ENCODE assay signal across 1 cellular context in the genomic region with DNA sequence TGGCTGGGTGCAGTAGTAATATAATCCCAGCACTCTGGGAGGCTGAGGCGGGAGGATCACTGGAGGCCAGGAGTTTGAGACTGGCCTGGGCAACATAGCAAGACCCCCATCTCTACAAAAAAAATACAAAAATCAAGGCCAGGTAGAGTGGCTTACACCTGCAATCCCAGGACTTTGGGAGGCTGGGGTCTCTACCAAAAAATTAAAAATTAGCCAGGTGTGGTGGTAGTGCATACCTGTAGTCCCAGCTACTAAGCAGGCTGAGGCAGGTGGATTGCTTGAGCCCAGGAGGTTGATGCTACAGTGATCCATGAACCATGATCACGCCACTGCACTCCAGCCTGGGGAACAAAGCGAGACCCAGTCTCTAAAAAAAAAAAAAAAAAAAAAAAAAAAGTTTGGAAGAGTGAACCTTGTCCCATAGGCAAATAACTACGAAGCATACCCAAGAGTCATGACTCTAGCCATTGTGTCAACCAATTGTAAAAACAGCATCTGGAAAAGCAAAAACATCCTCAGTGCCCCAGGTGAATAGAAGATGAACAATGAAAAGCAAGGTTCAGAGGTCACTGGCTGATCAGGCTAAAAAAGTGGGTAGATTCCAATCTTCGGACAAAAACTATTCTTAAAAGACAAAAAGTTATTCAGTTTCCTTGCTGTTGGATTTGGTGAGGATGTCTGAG.
TF ChIP-seq lines count a peak whose summit lies in the region.

No MANE protein-coding gene starts in this region.

TF ChIP-seq in HepG2, 621 proteins besides CTCF, POLR2A, EP300 and RAD21 (continued from another document and continues in another):
- TF ChIP-seq, protein P1, sequence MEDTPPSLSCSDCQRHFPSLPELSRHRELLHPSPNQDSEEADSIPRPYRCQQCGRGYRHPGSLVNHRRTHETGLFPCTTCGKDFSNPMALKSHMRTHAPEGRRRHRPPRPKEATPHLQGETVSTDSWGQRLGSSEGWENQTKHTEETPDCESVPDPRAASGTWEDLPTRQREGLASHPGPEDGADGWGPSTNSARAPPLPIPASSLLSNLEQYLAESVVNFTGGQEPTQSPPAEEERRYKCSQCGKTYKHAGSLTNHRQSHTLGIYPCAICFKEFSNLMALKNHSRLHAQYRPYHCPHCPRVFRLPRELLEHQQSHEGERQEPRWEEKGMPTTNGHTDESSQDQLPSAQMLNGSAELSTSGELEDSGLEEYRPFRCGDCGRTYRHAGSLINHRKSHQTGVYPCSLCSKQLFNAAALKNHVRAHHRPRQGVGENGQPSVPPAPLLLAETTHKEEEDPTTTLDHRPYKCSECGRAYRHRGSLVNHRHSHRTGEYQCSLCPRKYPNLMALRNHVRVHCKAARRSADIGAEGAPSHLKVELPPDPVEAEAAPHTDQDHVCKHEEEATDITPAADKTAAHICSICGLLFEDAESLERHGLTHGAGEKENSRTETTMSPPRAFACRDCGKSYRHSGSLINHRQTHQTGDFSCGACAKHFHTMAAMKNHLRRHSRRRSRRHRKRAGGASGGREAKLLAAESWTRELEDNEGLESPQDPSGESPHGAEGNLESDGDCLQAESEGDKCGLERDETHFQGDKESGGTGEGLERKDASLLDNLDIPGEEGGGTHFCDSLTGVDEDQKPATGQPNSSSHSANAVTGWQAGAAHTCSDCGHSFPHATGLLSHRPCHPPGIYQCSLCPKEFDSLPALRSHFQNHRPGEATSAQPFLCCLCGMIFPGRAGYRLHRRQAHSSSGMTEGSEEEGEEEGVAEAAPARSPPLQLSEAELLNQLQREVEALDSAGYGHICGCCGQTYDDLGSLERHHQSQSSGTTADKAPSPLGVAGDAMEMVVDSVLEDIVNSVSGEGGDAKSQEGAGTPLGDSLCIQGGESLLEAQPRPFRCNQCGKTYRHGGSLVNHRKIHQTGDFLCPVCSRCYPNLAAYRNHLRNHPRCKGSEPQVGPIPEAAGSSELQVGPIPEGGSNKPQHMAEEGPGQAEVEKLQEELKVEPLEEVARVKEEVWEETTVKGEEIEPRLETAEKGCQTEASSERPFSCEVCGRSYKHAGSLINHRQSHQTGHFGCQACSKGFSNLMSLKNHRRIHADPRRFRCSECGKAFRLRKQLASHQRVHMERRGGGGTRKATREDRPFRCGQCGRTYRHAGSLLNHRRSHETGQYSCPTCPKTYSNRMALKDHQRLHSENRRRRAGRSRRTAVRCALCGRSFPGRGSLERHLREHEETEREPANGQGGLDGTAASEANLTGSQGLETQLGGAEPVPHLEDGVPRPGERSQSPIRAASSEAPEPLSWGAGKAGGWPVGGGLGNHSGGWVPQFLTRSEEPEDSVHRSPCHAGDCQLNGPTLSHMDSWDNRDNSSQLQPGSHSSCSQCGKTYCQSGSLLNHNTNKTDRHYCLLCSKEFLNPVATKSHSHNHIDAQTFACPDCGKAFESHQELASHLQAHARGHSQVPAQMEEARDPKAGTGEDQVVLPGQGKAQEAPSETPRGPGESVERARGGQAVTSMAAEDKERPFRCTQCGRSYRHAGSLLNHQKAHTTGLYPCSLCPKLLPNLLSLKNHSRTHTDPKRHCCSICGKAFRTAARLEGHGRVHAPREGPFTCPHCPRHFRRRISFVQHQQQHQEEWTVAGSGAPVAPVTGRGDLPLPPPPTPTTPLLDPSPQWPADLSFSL (CRISPR knock-in tag; IDR thresholded peaks at IDR 0.05) = no peak
- TF ChIP-seq MEF2D (CRISPR knock-in tag; IDR thresholded peaks at IDR 0.05) (no peak), ATF7-NPFF (CRISPR knock-in tag; IDR thresholded peaks at IDR 0.05; ENCODE audit: low read depth) (no peak), ZNF570 (CRISPR knock-in tag; IDR thresholded peaks at IDR 0.05; ENCODE audit: borderline replicate concordance) (no peak), EED (CRISPR knock-in tag; IDR thresholded peaks at IDR 0.05) (no peak), REPIN1 (CRISPR knock-in tag; IDR thresholded peaks at IDR 0.05; ENCODE audit: borderline replicate concordance, low read depth) (no peak), SRSF4 (IDR thresholded peaks at IDR 0.05; ENCODE audit: low read depth, low read length, poor library complexity, severe bottlenecking) (no peak), SMARCC2 (IDR thresholded peaks at IDR 0.05) (no peak), PRMT3 (CRISPR knock-in tag; IDR thresholded peaks at IDR 0.05; ENCODE audit: borderline replicate concordance, low read depth) (no peak), KDM6A (CRISPR knock-in tag; IDR thresholded peaks at IDR 0.05; ENCODE audit: low read depth) (no peak), RXRA (CRISPR knock-in tag; IDR thresholded peaks at IDR 0.05) (peak; percentile 55; the same call in 1 of the 2 replicates), NFIC (IDR thresholded peaks at IDR 0.05; ENCODE audit: low read length) (peak; percentile 92), MED13 (CRISPR knock-in tag; IDR thresholded peaks at IDR 0.05) (no peak; the same call in 1 of the 2 replicates), NAIF1 (CRISPR knock-in tag; IDR thresholded peaks at IDR 0.05; ENCODE audit: borderline replicate concordance) (peak; percentile 87; the same call in 1 of the 2 replicates), PAX8 (CRISPR knock-in tag; IDR thresholded peaks at IDR 0.05; ENCODE audit: borderline replicate concordance) (no peak), SPEN (CRISPR knock-in tag; IDR thresholded peaks at IDR 0.05; ENCODE audit: low read depth) (no peak), ZNF143 (CRISPR knock-in tag; IDR thresholded peaks at IDR 0.05) (no peak), ZNF24 (IDR thresholded peaks at IDR 0.05) (0 out of 2 replicates have a peak, but pooled peaks have one; percentile 18), ZFP37 (CRISPR knock-in tag; IDR thresholded peaks at IDR 0.05; ENCODE audit: borderline replicate concordance) (no peak), ZNF713 (CRISPR knock-in tag; IDR thresholded peaks at IDR 0.05) (no peak)
- TF ChIP-seq, protein P2, sequence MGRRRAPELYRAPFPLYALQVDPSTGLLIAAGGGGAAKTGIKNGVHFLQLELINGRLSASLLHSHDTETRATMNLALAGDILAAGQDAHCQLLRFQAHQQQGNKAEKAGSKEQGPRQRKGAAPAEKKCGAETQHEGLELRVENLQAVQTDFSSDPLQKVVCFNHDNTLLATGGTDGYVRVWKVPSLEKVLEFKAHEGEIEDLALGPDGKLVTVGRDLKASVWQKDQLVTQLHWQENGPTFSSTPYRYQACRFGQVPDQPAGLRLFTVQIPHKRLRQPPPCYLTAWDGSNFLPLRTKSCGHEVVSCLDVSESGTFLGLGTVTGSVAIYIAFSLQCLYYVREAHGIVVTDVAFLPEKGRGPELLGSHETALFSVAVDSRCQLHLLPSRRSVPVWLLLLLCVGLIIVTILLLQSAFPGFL (CRISPR knock-in tag; IDR thresholded peaks at IDR 0.05) = no peak
- TF ChIP-seq, protein P3, sequence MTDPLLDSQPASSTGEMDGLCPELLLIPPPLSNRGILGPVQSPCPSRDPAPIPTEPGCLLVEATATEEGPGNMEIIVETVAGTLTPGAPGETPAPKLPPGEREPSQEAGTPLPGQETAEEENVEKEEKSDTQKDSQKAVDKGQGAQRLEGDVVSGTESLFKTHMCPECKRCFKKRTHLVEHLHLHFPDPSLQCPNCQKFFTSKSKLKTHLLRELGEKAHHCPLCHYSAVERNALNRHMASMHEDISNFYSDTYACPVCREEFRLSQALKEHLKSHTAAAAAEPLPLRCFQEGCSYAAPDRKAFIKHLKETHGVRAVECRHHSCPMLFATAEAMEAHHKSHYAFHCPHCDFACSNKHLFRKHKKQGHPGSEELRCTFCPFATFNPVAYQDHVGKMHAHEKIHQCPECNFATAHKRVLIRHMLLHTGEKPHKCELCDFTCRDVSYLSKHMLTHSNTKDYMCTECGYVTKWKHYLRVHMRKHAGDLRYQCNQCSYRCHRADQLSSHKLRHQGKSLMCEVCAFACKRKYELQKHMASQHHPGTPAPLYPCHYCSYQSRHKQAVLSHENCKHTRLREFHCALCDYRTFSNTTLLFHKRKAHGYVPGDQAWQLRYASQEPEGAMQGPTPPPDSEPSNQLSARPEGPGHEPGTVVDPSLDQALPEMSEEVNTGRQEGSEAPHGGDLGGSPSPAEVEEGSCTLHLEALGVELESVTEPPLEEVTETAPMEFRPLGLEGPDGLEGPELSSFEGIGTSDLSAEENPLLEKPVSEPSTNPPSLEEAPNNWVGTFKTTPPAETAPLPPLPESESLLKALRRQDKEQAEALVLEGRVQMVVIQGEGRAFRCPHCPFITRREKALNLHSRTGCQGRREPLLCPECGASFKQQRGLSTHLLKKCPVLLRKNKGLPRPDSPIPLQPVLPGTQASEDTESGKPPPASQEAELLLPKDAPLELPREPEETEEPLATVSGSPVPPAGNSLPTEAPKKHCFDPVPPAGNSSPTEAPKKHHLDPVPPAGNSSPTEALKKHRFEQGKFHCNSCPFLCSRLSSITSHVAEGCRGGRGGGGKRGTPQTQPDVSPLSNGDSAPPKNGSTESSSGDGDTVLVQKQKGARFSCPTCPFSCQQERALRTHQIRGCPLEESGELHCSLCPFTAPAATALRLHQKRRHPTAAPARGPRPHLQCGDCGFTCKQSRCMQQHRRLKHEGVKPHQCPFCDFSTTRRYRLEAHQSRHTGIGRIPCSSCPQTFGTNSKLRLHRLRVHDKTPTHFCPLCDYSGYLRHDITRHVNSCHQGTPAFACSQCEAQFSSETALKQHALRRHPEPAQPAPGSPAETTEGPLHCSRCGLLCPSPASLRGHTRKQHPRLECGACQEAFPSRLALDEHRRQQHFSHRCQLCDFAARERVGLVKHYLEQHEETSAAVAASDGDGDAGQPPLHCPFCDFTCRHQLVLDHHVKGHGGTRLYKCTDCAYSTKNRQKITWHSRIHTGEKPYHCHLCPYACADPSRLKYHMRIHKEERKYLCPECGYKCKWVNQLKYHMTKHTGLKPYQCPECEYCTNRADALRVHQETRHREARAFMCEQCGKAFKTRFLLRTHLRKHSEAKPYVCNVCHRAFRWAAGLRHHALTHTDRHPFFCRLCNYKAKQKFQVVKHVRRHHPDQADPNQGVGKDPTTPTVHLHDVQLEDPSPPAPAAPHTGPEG (CRISPR knock-in tag; IDR thresholded peaks at IDR 0.05) = no peak
- TF ChIP-seq, protein P4, sequence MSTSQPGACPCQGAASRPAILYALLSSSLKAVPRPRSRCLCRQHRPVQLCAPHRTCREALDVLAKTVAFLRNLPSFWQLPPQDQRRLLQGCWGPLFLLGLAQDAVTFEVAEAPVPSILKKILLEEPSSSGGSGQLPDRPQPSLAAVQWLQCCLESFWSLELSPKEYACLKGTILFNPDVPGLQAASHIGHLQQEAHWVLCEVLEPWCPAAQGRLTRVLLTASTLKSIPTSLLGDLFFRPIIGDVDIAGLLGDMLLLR (CRISPR knock-in tag; IDR thresholded peaks at IDR 0.05) = no peak
- TF ChIP-seq, protein P5, sequence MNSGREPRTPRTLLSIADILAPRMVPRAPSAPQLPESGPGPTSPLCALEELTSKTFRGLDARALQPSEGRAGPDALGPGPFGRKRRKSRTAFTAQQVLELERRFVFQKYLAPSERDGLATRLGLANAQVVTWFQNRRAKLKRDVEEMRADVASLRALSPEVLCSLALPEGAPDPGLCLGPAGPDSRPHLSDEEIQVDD (CRISPR knock-in tag; IDR thresholded peaks at IDR 0.05; ENCODE audit: borderline replicate concordance) = no peak
- TF ChIP-seq, protein P6, sequence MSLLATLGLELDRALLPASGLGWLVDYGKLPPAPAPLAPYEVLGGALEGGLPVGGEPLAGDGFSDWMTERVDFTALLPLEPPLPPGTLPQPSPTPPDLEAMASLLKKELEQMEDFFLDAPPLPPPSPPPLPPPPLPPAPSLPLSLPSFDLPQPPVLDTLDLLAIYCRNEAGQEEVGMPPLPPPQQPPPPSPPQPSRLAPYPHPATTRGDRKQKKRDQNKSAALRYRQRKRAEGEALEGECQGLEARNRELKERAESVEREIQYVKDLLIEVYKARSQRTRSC (CRISPR knock-in tag; IDR thresholded peaks at IDR 0.05; ENCODE audit: low read depth) = no peak
- TF ChIP-seq, protein P7, sequence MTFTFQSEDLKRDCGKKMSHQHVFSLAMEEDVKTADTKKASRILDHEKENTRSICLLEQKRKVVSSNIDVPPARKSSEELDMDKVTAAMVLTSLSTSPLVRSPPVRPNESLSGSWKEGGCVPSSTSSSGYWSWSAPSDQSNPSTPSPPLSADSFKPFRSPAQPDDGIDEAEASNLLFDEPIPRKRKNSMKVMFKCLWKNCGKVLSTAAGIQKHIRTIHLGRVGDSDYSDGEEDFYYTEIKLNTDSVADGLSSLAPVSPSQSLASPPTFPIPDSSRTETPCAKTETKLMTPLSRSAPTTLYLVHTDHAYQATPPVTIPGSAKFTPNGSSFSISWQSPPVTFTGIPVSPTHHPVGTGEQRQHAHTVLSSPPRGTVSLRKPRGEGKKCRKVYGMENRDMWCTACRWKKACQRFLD (CRISPR knock-in tag; IDR thresholded peaks at IDR 0.05; ENCODE audit: borderline replicate concordance) = no peak
